14 cellular contexts compared by ENCODE assay signal in genomic region chr10:117007080-117007479, GRCh38. TPM values are rescaled to one million over a fixed set of nuclear protein-coding genes. Genes with fewer than 3 reads are reported as not detected.
DNase-seq lines count a peak whose midpoint lies in the region; ATAC-seq, FAIRE-seq and TF ChIP-seq lines count a peak whose summit lies in the region.
"Had no signal": no experiment of that assay in that cellular context is flagged by ENCODE, and none has a peak within 500 bp of the region (broad histone marks: within the 10 kb centered on the region; RNA-seq: fewer than 3 reads in every experiment).

No MANE protein-coding gene starts in this region.

- H3K4me1 ChIP-seq in PC-3 (ENCODE audit: insufficient read depth, low read length) (peaks cover 28% of the 10 kb centered on the region), upper lobe of right lung (no peaks in the 10 kb centered on the region)

- TF ChIP-seq CTCF in PC-3 (conservative IDR thresholded peaks at IDR 0.05; ENCODE audit: low read depth, low read length), result no peak
- no peak for TF ChIP-seq CTCF in upper lobe of right lung (IDR thresholded peaks at IDR 0.05)

- no peaks in the 10 kb centered on the region for H3K27me3 ChIP-seq in PC-3 (ENCODE audit: low read length)
- H3K27me3 ChIP-seq in upper lobe of right lung, result no peaks in the 10 kb centered on the region

- FAIRE-seq in urothelium cell line (lab: Jason Lieb, UNC), result no peak

- no peaks in the 10 kb centered on the region for H3F3A ChIP-seq in PC-3 (ENCODE audit: low read length, unreplicated experiment)

- H3K4me3 ChIP-seq in PC-3 (ENCODE audit: low read length) (no peak overlapping the region), upper lobe of right lung (no peak overlapping the region)
- H3K4me3 ChIP-seq: esophagus squamous epithelium had no signal

- ATAC-seq in PC-3, result no peak
- no peak for ATAC-seq in upper lobe of right lung
- ATAC-seq: sciatic nerve had no signal

- H3K9me2 ChIP-seq in PC-3 (replicated peaks; ENCODE audit: low read length), result no peaks in the 10 kb centered on the region

- BruUV-seq in PC-3 (replicated peaks; lab: Mats Ljungman, UMichigan), result no TSS peak

- H2AFZ ChIP-seq in PC-3 (ENCODE audit: low read length), result no peak overlapping the region

- POLR2A ChIA-PET in PC-3 (lab: Charles Lee; ENCODE audit: unreplicated experiment), result no interaction called here

- peak overlapping the region; percentile 33; the same call in 1 of the 2 replicates for H3K27ac ChIP-seq in PC-3 (ENCODE audit: low read length)
- H3K27ac ChIP-seq in upper lobe of right lung, result no peak overlapping the region
- H3K27ac ChIP-seq: esophagus squamous epithelium had no signal

- peaks cover 15% of the 10 kb centered on the region for H4K20me1 ChIP-seq in PC-3 (ENCODE audit: low read length)

- CTCF ChIA-PET in PC-3 (lab: Charles Lee), result no interaction called here

- no peak overlapping the region for H3K9ac ChIP-seq in PC-3 (ENCODE audit: low read length)

- H3K79me2 ChIP-seq in PC-3 (ENCODE audit: low read length), result peaks cover 26% of the 10 kb centered on the region

- intact Hi-C loops in PC-3 (cut with micrococcal nuclease) (loop anchor here (2.0 to 10.0 kb wide), 3 partner anchors 118 to 210 kb away; no protein-coding TSS in a partner anchor), upper lobe of right lung (cut with DNase I) (no loop called here)

- no peaks in the 10 kb centered on the region for H3K9me3 ChIP-seq in PC-3 (ENCODE audit: low read length)
- no peaks in the 10 kb centered on the region for H3K9me3 ChIP-seq in upper lobe of right lung
- H3K9me3 ChIP-seq: esophagus squamous epithelium had no signal

- DNase-seq in NOMO-1 treated with DMSO at 0.1 percent for 48 hours (lab: John Stamatoyannopoulos, UW; ENCODE audit: unreplicated experiment) (peak; percentile 18), NOMO-1 treated with dmso at 0.1 percent for 144 hours (lab: John Stamatoyannopoulos, UW; ENCODE audit: unreplicated experiment) (no peak), PC-3 (peak; percentile 87), erythroblast (lab: John Stamatoyannopoulos, UW) (peak; percentile 21 to 36), urothelium cell line (ENCODE audit: low spot score) (peak; percentile 54), NCI-H128 (lab: John Stamatoyannopoulos, UW; ENCODE audit: unreplicated experiment) (no peak), upper lobe of right lung (no peak), NK-92 (lab: John Stamatoyannopoulos, UW; ENCODE audit: unreplicated experiment) (no peak)
- DNase-seq: AML-193, amygdala, esophagus squamous epithelium, NCI-H446, T-helper 1 cell had no signal

- no peaks in the 10 kb centered on the region for H3K36me3 ChIP-seq in PC-3 (ENCODE audit: low read depth, low read length)
- H3K36me3 ChIP-seq in upper lobe of right lung, result no peaks in the 10 kb centered on the region
- H3K36me3 ChIP-seq: esophagus squamous epithelium had no signal

- no peak for TF ChIP-seq POLR2A in erythroblast (IDR thresholded peaks at IDR 0.05; ENCODE audit: low read length)

- H3K4me2 ChIP-seq in PC-3 (ENCODE audit: low read length), result peak overlapping the region; percentile 67

RNA-seq across cellular contexts. Expression of gene SHTN1, which starts 2.1 kb away (rescaled TPM):
- 9.0 and 13.0 TPM in 2 replicates for total RNA-seq in PC-3 (2014; rRNA removed)
- total RNA-seq in upper lobe of right lung, result 40.4 TPM

Comparison
In these comparisons a context has a peak if more than half of its experiments do, and no peak if none do; other contexts are left out.
1. DNase-seq: peak in NOMO-1 treated with DMSO at 0.1 percent for 48 hours (single experiment), PC-3 (single experiment), erythroblast (2 of 2) and urothelium cell line (single experiment); none in NOMO-1 treated with dmso at 0.1 percent for 144 hours (single experiment), NCI-H128 (single experiment), upper lobe of right lung (single experiment) and NK-92 (single experiment).